10 cellular contexts compared by ENCODE assay signal in the genomic region with DNA sequence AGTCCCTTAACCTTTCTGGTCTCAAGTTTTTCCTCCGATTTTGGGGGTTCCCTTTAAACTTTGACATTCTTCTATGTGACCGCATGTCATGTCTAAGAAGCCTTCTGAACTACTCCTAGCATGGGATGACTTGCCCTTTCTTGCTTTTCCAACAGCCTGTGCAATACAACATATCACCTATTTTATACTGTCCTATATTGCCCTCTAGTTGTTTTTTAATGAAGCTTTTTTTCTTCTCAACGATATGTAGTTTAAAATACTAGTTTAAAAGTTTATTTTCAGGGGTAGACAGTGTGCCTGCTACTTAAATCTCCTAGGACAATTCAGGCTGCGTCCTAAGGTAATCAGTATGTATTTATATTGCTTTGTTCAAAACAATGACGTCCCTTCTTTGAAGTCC. TPM values are rescaled to one million over a fixed set of nuclear protein-coding genes. Genes with fewer than 3 reads are reported as not detected.
DNase-seq lines count a peak whose midpoint lies in the region; ATAC-seq and TF ChIP-seq lines count a peak whose summit lies in the region.
"Had no signal": no experiment of that assay in that cellular context is flagged by ENCODE, and none has a peak within 500 bp of the region (broad histone marks: within the 10 kb centered on the region; RNA-seq: fewer than 3 reads in every experiment).

No MANE protein-coding gene starts in this region.

- peaks cover 29 to 87% (median 70%) of the 10 kb centered on the region in 11 experiments for H3K27me3 ChIP-seq in BLaER1 treated with 17β-estradiol and CSF1 and Interleukin-3, amounts not matched to agents 10 nM and 100 nM
- H3K27me3 ChIP-seq in GM23248 (replicated peaks; ENCODE audit: insufficient read depth): no peaks in the 10 kb centered on the region

- no peak overlapping the region for H3K4me3 Mint-ChIP-seq in Calu3 (ENCODE audit: low read depth, unreplicated experiment)

- peak overlapping the region in 6 of 11 experiments; percentile 78 to 85 (median 81); a peak in 8 of 22 replicates for H3K9ac ChIP-seq in BLaER1 treated with 17β-estradiol and CSF1 and Interleukin-3, amounts not matched to agents 10 nM and 100 nM
- no peak overlapping the region for H3K9ac ChIP-seq in GM23248

- H3K36me3 Mint-ChIP-seq in Calu3 (ENCODE audit: insufficient read depth, unreplicated experiment): peaks cover 27% of the 10 kb centered on the region

- no peaks in the 10 kb centered on the region for H3K9me3 Mint-ChIP-seq in Calu3 (ENCODE audit: low read depth, unreplicated experiment)

- H4K20me1 ChIP-seq in BLaER1 treated with 17β-estradiol and CSF1 and Interleukin-3, amounts not matched to agents 10 nM and 100 nM: peaks cover 0 to 23% (median 3%) of the 10 kb centered on the region in 11 experiments; a peak in 7 of 22 replicates
- H4K20me1 ChIP-seq in GM23248 (ENCODE audit: insufficient read depth): no peaks in the 10 kb centered on the region

- ATAC-seq in GM18498 (IDR thresholded peaks at IDR 0.05; ENCODE audit: unreplicated experiment) (no peak), GM19463 (IDR thresholded peaks at IDR 0.05; ENCODE audit: unreplicated experiment) (no peak)

- no TSS peak for BruUV-seq in Calu3 (replicated peaks; lab: Mats Ljungman, UMichigan)

- in situ Hi-C loops in GM23248 (cut with MboI): no loop called here

- TF ChIP-seq CTCF in Calu3 (IDR thresholded peaks at IDR 0.05; ENCODE audit: unreplicated experiment): no peak

- H3K4me2 ChIP-seq in BLaER1 treated with 17β-estradiol and CSF1 and Interleukin-3, amounts not matched to agents 10 nM and 100 nM: peak overlapping the region in 10 of 11 experiments; percentile 7 to 76 (median 69); a peak in 16 of 22 replicates
- H3K4me2 ChIP-seq in GM23248 (ENCODE audit: unreplicated experiment): peak overlapping the region; percentile 90

- intact Hi-C loops in Calu3 (cut with micrococcal nuclease; ENCODE audit: unreplicated experiment): no loop called here

- no peaks in the 10 kb centered on the region for H3K27me3 Mint-ChIP-seq in Calu3 (ENCODE audit: unreplicated experiment)

- H3K79me2 ChIP-seq in GM23248 (ENCODE audit: insufficient read depth): peaks cover 26% of the 10 kb centered on the region

- H3K36me3 ChIP-seq in BLaER1 treated with 17β-estradiol and CSF1 and Interleukin-3, amounts not matched to agents 10 nM and 100 nM: peaks cover 0 to 24% (median 13%) of the 10 kb centered on the region in 11 experiments; a peak in 14 of 22 replicates
- no peaks in the 10 kb centered on the region for H3K36me3 ChIP-seq in GM23248 (ENCODE audit: low read depth)

- peaks cover 11 to 25% (median 19%) of the 10 kb centered on the region in 10 experiments for H3K4me1 ChIP-seq in BLaER1 treated with 17β-estradiol and CSF1 and Interleukin-3, amounts not matched to agents 10 nM and 100 nM
- H3K4me1 ChIP-seq in GM23248 (ENCODE audit: insufficient read depth): 0 out of 2 replicates have a peak, but pooled peaks cover 8% of the 10 kb centered on the region

- WGBS in GM23248 (ENCODE audit: low coverage in 1 of 2, low lambda C conversion rate in 2 of 2, missing lambda C conversion rate in 2 of 2), 2 experiments: 33 to 35% methylated on average over 5 of the region's 5 CpGs

- CTCF ChIA-PET in Calu3 (lab: Charles Lee): interaction anchor here (1.7 to 1.9 kb wide), 2 partner anchors 35 to 36 kb away, joined by 4 to 11 read pairs; no protein-coding TSS in a partner anchor

- no peaks in the 10 kb centered on the region for H3K9me2 ChIP-seq in GM23248 (ENCODE audit: insufficient read depth)

- H3K4me1 Mint-ChIP-seq in Calu3 (ENCODE audit: low read depth, unreplicated experiment): peaks cover 39% of the 10 kb centered on the region

- no peak overlapping the region for H3K27ac Mint-ChIP-seq in Calu3 (ENCODE audit: unreplicated experiment)

- peak overlapping the region; percentile 100; the same call in 1 of the 2 replicates for H2AFZ ChIP-seq in GM23248

- no peaks in the 10 kb centered on the region for H3K9me3 ChIP-seq in BLaER1 treated with 17β-estradiol and CSF1 and Interleukin-3, amounts not matched to agents 10 nM and 100 nM (replicated peaks in 1 of 11)
- no peaks in the 10 kb centered on the region for H3K9me3 ChIP-seq in GM23248 (ENCODE audit: low read depth)

- peak overlapping the region in 7 of 10 experiments; percentile 69 to 82 (median 74); a peak in 11 of 20 replicates for H3K4me3 ChIP-seq in BLaER1 treated with 17β-estradiol and CSF1 and Interleukin-3, amounts not matched to agents 10 nM and 100 nM
- no peak overlapping the region; the same call in 1 of the 2 replicates for H3K4me3 ChIP-seq in GM23248

- DNase-seq in GM23248 (peak; percentile 4), RPMI7951 (ENCODE audit: low read depth) (peak; percentile 24), fibroblast of peridontal ligament (ENCODE audit: extremely low read depth) (peak; percentile 8), Calu3 (no peak)
- DNase-seq in activated CD4-positive, alpha-beta T cell treated with anti-CD3 and anti-CD28 coated beads for 48 hours: no peak
- DNase-seq: foreskin fibroblast, SW 1271 had no signal

- H3F3A ChIP-seq in GM23248 (ENCODE audit: insufficient read depth): no peaks in the 10 kb centered on the region

- H3K27ac ChIP-seq in BLaER1 treated with 17β-estradiol and CSF1 and Interleukin-3, amounts not matched to agents 10 nM and 100 nM: peak overlapping the region in 3 of 11 experiments; percentile 82 to 91 (median 84); a peak in 2 of 22 replicates
- no peak overlapping the region for H3K27ac ChIP-seq in GM23248

RNA-seq across cellular contexts. Expression of gene IGBP1, which starts 1.0 kb away (rescaled TPM):
- 57.3 and 59.1 TPM in 2 replicates for total RNA-seq in GM23248 (2014; rRNA removed; shearing (Covaris generic))
- 31.8 and 33.6 TPM in 2 replicates for polyA plus RNA-seq in GM23248 (2016; fragmentation: Nextera tagmentation; extraction: Ambion mirVana)
- 84.3 and 88.8 TPM in 2 replicates for total RNA-seq in RPMI7951 (2014; rRNA removed; shearing (Covaris generic))
- total RNA-seq in Calu3 (2022): 44.8 and 48.3 TPM in 2 replicates

RNA-seq across cellular contexts. Expression of gene DGAT2L6, which starts 45.0 kb away (rescaled TPM):
- not detected in 2 replicates for total RNA-seq in GM23248 (2014; rRNA removed; shearing (Covaris generic))
- polyA plus RNA-seq in GM23248 (2016; fragmentation: Nextera tagmentation; extraction: Ambion mirVana): not detected in 2 replicates
- total RNA-seq in RPMI7951 (2014; rRNA removed; shearing (Covaris generic)): not detected in 2 replicates
- total RNA-seq in Calu3 (2022): not detected in 2 replicates

Comparison
In these comparisons a context has a peak if more than half of its experiments do, and no peak if none do; other contexts are left out.
1. DNase-seq: peak in GM23248 (single experiment), RPMI7951 (single experiment) and fibroblast of peridontal ligament (single experiment); none in Calu3 (single experiment) and activated CD4-positive, alpha-beta T cell treated with anti-CD3 and anti-CD28 coated beads for 48 hours (single experiment).